22 cellular contexts compared by ENCODE assay signal in the genomic region with DNA sequence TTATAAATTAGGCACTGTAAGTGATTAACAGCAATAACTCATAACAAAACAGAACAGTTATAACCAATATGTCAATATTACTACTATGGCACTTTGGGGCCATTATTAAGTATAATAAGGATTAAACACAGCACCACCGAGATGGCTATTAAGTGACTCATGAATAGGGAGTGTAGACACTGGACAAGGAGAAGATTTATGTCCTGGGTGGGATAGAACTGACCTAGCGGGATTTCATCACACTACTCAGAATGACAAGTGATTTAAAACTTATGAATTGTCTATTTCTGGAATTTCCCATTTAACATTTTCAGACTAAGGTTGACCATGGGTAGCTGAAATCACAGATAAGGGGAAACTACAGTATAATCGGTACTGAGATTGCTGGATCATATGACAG.
DNase-seq lines count a peak whose midpoint lies in the region; ATAC-seq and TF ChIP-seq lines count a peak whose summit lies in the region.
"Had no signal": no experiment of that assay in that cellular context is flagged by ENCODE, and none has a peak within 500 bp of the region (broad histone marks: within the 10 kb centered on the region; RNA-seq: fewer than 3 reads in every experiment).

No MANE protein-coding gene starts in this region.

- no peak overlapping the region for H2AFZ ChIP-seq in neuronal stem cell (ENCODE audit: low read length)

- no peak overlapping the region for H2BK15ac ChIP-seq in neuronal stem cell (ENCODE audit: low read length)

- H4K8ac ChIP-seq in neuronal stem cell (ENCODE audit: low read depth, low read length): no peak overlapping the region

- no peaks in the 10 kb centered on the region for H3K9me3 ChIP-seq in neuronal stem cell (replicated peaks in 1 of 2; ENCODE audit: control insufficient read depth in 2 of 2, insufficient read depth in 1 of 2, low read depth in 1 of 2, low read length in 2 of 2)
- H3K9me3 ChIP-seq: BLaER1, gastroesophageal sphincter, neutrophil, prostate gland, transverse colon had no signal

- H3K27me3 ChIP-seq in neuronal stem cell (ENCODE audit: control insufficient read depth in 3 of 3, insufficient read depth in 3 of 3, low read depth in 1 of 3, low read length in 3 of 3): no peaks in the 10 kb centered on the region
- no peaks in the 10 kb centered on the region for H3K27me3 ChIP-seq in H7 (ENCODE audit: control insufficient read depth, insufficient read depth, low read length)
- H3K27me3 ChIP-seq: BLaER1, gastroesophageal sphincter, neutrophil, transverse colon had no signal

- peak overlapping the region; percentile 16 for H3K27ac Mint-ChIP-seq in HFFc6
- H3K27ac Mint-ChIP-seq: activated CD8-positive, alpha-beta T cell treated with anti-CD3 and anti-CD28 coated beads, Interleukin-2, amount 10 ng/mL, durations not matched to agents 7 days and 5 days; activated naive CD8-positive, alpha-beta T cell treated with anti-CD3 and anti-CD28 coated beads, Interleukin-2, amount 10 ng/mL, durations not matched to agents 7 days and 5 days; memory B cell had no signal

- H3K4me1 ChIP-seq in neuronal stem cell (ENCODE audit: control insufficient read depth in 2 of 2, insufficient read depth in 1 of 2, low read depth in 1 of 2, low read length in 2 of 2): peaks cover 0 to 4% of the 10 kb centered on the region in 2 donors
- H3K4me1 ChIP-seq: BLaER1, gastroesophageal sphincter, prostate gland, transverse colon had no signal

- TF ChIP-seq CTCF in HFFc6 (IDR thresholded peaks at IDR 0.05): no peak

- H3K14ac ChIP-seq in neuronal stem cell (ENCODE audit: low read length): no peak overlapping the region

- H3K4me2 ChIP-seq in neuronal stem cell (ENCODE audit: insufficient read depth, low read length, poor library complexity, severe bottlenecking): no peak overlapping the region
- H3K4me2 ChIP-seq: BLaER1 had no signal

- H3K23ac ChIP-seq in neuronal stem cell (ENCODE audit: low read depth, low read length, poor library complexity): no peak overlapping the region

- H3K27ac ChIP-seq in neuronal stem cell (replicated peaks; ENCODE audit: low read length): no peak overlapping the region
- H3K27ac ChIP-seq: BLaER1, gastroesophageal sphincter, neutrophil, prostate gland, transverse colon had no signal

- no peak overlapping the region for H3K4me3 Mint-ChIP-seq in HFFc6
- H3K4me3 Mint-ChIP-seq: activated CD8-positive, alpha-beta T cell treated with anti-CD3 and anti-CD28 coated beads, Interleukin-2, amount 10 ng/mL, durations not matched to agents 7 days and 5 days; activated naive CD8-positive, alpha-beta T cell treated with anti-CD3 and anti-CD28 coated beads, Interleukin-2, amount 10 ng/mL, durations not matched to agents 7 days and 5 days; memory B cell had no signal

- no CpG with 5 or more reads among the region's 3 CpGs for WGBS in neuronal stem cell (ENCODE audit: extremely low coverage in 2 of 2, insufficient read length in 2 of 2, insufficient replicate concordance in 1 of 2), 2 donors

- ATAC-seq in left colon: no peak
- ATAC-seq: activated CD8-positive, alpha-beta T cell treated with anti-CD3 and anti-CD28 coated beads, Interleukin-2, amount 10 ng/mL, durations not matched to agents 7 days and 5 days; gastroesophageal sphincter had no signal

- H3K4me1 Mint-ChIP-seq in HFFc6 (ENCODE audit: low read depth): peaks cover 53% of the 10 kb centered on the region
- H3K4me1 Mint-ChIP-seq: activated naive CD8-positive, alpha-beta T cell treated with anti-CD3 and anti-CD28 coated beads, Interleukin-2, amount 10 ng/mL, durations not matched to agents 7 days and 5 days; memory B cell had no signal

- no peaks in the 10 kb centered on the region for H3K79me1 ChIP-seq in neuronal stem cell (ENCODE audit: low read depth, low read length)

- H2BK12ac ChIP-seq in neuronal stem cell (ENCODE audit: low read length): no peak overlapping the region

- H2BK5ac ChIP-seq in neuronal stem cell (ENCODE audit: low read length): no peak overlapping the region

- H3K27me3 Mint-ChIP-seq in HFFc6 (ENCODE audit: insufficient read depth): no peaks in the 10 kb centered on the region

- no peak overlapping the region for H2BK120ac ChIP-seq in neuronal stem cell (ENCODE audit: low read depth, low read length)

- H3K9me3 Mint-ChIP-seq in HFFc6: 0 out of 2 replicates have a peak, but pooled peaks cover 3% of the 10 kb centered on the region
- H3K9me3 Mint-ChIP-seq: activated naive CD8-positive, alpha-beta T cell treated with anti-CD3 and anti-CD28 coated beads, Interleukin-2, amount 10 ng/mL, durations not matched to agents 7 days and 5 days had no signal

- DNase-seq in AG08395 (ENCODE audit: low spot score) (peak; percentile 17), HFFc6 (peak; percentile 68), amniotic epithelial cell (ENCODE audit: low read depth) (peak; percentile 89), glomerular visceral epithelial cell (ENCODE audit: extremely low spot score) (peak; percentile 25), neuronal stem cell (ENCODE audit: low spot score) (no peak), H7 (no peak), SKM-1 treated with dmso at 0.1 percent for 144 hours (lab: John Stamatoyannopoulos, UW; ENCODE audit: unreplicated experiment) (no peak), left colon (no peak)
- DNase-seq: activated CD8-positive, alpha-beta T cell treated with anti-CD3 and anti-CD28 coated beads, Interleukin-2, amount 10 ng/mL, durations not matched to agents 7 days and 5 days; activated effector memory CD4-positive, alpha-beta T cell treated with anti-CD3 and anti-CD28 coated beads, Interleukin-2, amount 50 U/mL, for 16 hours; activated naive CD8-positive, alpha-beta T cell treated with anti-CD3 and anti-CD28 coated beads, Interleukin-2, amount 10 ng/mL, durations not matched to agents 7 days and 5 days; DMS79 treated with DMSO at 0.1 percent for 48 hours; KBM-7; NCI-H146; NCI-H524; T-helper 2 cell; transverse colon had no signal

- H3K4ac ChIP-seq in neuronal stem cell (ENCODE audit: low read length): no peak overlapping the region

- intact Hi-C loops in left colon (cut with DNase I, micrococcal nuclease): no loop called here

- H2AK5ac ChIP-seq in neuronal stem cell (ENCODE audit: low read depth, low read length): no peak overlapping the region

- H4K91ac ChIP-seq in neuronal stem cell (ENCODE audit: low read depth, low read length, poor library complexity): no peak overlapping the region

- H3K9ac ChIP-seq in neuronal stem cell (ENCODE audit: low read depth, low read length, poor library complexity): no peak overlapping the region
- H3K9ac ChIP-seq: BLaER1 had no signal

- H3K36me3 ChIP-seq in neuronal stem cell (replicated peaks in 1 of 2; ENCODE audit: control insufficient read depth in 2 of 2, insufficient read depth in 2 of 2, low read length in 2 of 2) (no peaks in the 10 kb centered on the region), H7 (replicated peaks; ENCODE audit: control insufficient read depth, insufficient read depth, low read length) (no peaks in the 10 kb centered on the region)
- H3K36me3 ChIP-seq: BLaER1, gastroesophageal sphincter, neutrophil, prostate gland, transverse colon had no signal

- no peak overlapping the region for H3K18ac ChIP-seq in neuronal stem cell (ENCODE audit: low read length)

- H3K4me3 ChIP-seq in neuronal stem cell (ENCODE audit: low read length in 2 of 2) (no peak overlapping the region), H7 (ENCODE audit: insufficient read depth, low read depth, low read length) (no peak overlapping the region)
- H3K4me3 ChIP-seq: BLaER1, gastroesophageal sphincter, prostate gland, transverse colon had no signal

- no peaks in the 10 kb centered on the region for H3K36me3 Mint-ChIP-seq in HFFc6 (ENCODE audit: low read depth)
- H3K36me3 Mint-ChIP-seq: activated naive CD8-positive, alpha-beta T cell treated with anti-CD3 and anti-CD28 coated beads, Interleukin-2, amount 10 ng/mL, durations not matched to agents 7 days and 5 days; memory B cell had no signal

Comparison
In these comparisons a context has a peak if more than half of its experiments do, and no peak if none do; other contexts are left out.
1. DNase-seq: peak in AG08395 (single experiment), HFFc6 (single experiment), amniotic epithelial cell (single experiment) and glomerular visceral epithelial cell (single experiment); none in neuronal stem cell (single experiment), H7 (single experiment), SKM-1 treated with dmso at 0.1 percent for 144 hours (single experiment) and left colon (0 of 2).